In the genomic region with DNA sequence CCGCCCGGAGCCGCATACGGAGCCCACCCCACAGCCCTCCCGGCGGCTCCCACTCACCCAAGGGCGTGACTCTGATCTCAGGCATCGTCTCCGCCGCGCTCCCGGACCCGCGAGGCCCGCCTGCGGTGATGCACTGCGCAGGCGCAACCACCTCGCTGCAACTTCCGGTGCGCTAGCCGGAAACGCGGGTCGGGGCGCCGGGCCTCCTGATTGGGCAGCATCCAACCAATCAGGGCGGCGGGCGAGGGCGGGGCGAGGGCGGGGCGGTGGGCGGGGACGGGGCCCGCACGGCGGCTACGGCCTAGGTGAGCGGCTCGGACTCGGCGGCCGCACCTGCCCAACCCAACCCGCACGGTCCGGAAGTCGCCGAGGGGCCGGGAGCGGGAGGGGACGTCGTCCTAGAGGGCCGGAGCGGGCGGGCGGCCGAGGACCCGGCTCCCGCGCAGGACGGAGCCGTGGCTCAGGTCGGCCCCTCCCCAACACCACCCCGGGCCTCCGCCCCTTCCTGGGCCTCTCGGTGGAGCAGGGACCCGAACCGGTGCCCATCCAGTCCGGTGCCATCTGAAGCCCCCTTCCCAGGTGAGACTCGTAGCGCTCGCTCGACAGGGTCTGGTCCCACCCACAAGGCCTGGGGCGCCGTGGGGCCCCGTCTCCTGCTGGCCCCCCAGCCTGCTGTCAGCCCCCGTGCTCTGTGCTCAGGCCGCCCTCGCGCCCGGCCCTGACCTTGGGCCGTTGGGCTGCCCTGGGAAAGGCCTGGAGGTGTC, we compare ENCODE assay signal across 1 cellular context.
TF ChIP-seq lines count a peak whose summit lies in the region.

TSS of gene CPTP (plus strand) at position 279 of the 764 bp plus-strand sequence. CDS start 2,109 bp downstream, outside the sequence.
TSS of gene INTS11 (minus strand) at position 137 of the 764 bp plus-strand sequence. CDS start at position 85, 52 bp downstream.

TF ChIP-seq in HepG2, 621 proteins besides CTCF, POLR2A, EP300 and RAD21 (continued from another document):
- TF ChIP-seq, protein P1, sequence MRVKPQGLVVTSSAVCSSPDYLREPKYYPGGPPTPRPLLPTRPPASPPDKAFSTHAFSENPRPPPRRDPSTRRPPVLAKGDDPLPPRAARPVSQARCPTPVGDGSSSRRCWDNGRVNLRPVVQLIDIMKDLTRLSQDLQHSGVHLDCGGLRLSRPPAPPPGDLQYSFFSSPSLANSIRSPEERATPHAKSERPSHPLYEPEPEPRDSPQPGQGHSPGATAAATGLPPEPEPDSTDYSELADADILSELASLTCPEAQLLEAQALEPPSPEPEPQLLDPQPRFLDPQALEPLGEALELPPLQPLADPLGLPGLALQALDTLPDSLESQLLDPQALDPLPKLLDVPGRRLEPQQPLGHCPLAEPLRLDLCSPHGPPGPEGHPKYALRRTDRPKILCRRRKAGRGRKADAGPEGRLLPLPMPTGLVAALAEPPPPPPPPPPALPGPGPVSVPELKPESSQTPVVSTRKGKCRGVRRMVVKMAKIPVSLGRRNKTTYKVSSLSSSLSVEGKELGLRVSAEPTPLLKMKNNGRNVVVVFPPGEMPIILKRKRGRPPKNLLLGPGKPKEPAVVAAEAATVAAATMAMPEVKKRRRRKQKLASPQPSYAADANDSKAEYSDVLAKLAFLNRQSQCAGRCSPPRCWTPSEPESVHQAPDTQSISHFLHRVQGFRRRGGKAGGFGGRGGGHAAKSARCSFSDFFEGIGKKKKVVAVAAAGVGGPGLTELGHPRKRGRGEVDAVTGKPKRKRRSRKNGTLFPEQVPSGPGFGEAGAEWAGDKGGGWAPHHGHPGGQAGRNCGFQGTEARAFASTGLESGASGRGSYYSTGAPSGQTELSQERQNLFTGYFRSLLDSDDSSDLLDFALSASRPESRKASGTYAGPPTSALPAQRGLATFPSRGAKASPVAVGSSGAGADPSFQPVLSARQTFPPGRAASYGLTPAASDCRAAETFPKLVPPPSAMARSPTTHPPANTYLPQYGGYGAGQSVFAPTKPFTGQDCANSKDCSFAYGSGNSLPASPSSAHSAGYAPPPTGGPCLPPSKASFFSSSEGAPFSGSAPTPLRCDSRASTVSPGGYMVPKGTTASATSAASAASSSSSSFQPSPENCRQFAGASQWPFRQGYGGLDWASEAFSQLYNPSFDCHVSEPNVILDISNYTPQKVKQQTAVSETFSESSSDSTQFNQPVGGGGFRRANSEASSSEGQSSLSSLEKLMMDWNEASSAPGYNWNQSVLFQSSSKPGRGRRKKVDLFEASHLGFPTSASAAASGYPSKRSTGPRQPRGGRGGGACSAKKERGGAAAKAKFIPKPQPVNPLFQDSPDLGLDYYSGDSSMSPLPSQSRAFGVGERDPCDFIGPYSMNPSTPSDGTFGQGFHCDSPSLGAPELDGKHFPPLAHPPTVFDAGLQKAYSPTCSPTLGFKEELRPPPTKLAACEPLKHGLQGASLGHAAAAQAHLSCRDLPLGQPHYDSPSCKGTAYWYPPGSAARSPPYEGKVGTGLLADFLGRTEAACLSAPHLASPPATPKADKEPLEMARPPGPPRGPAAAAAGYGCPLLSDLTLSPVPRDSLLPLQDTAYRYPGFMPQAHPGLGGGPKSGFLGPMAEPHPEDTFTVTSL (CRISPR knock-in tag; IDR thresholded peaks at IDR 0.05; ENCODE audit: borderline replicate concordance), result 0 out of 2 replicates have a peak, but pooled peaks have one; percentile 43
- TF ChIP-seq ZNF18 (CRISPR knock-in tag; IDR thresholded peaks at IDR 0.05; ENCODE audit: insufficient replicate concordance) (peak; percentile 50), ZBTB14 (CRISPR knock-in tag; IDR thresholded peaks at IDR 0.05) (no peak; the same call in 1 of the 2 replicates), MIXL1 (CRISPR knock-in tag; IDR thresholded peaks at IDR 0.05) (no peak), MAFF (IDR thresholded peaks at IDR 0.05; ENCODE audit: low read depth, low read length) (no peak), ZNF430 (CRISPR knock-in tag; IDR thresholded peaks at IDR 0.05) (peak; percentile 68; the same call in 1 of the 2 replicates)
